1 cellular context compared by ENCODE assay signal in the genomic region with DNA sequence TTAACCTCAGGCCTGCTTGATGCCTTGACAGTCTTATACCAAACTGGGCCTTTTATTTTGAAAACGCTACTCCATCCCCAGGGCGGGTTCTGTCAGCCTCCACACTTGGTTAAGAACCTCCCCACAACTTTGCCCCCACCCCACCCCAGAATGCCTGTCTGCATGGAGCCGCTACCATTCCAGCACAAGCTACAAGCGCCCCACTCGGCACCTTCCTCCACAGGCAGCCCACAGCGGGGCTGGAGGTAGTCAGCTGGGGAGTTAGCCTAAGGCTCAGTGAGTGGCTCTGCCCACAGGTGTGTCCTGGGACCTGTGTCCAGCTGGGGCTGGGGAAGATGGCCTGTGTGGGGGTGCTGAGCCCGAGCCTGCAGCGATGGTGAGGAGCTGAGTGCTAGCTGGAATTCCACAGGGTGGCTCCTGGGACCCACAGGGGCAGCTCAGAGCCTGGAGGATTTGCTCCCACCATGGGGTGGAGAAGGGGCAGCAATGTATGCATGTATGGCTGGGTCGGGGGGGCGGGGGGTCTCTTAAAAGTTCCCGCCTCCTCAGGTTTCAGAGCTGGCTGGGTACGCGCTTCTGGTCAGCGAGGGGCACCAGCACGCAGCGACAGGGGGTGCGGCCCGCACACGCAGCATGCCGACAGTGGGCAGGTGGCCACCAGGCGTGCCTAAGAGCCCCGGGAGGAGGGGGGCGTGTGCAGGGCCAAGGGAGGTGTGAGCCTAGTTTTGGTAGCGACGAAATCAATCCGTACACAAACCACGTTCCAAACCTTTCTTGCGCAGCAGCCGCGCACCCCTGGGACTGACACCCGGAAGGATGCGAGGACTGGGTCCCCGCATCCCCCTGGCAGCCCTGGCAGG.
TF ChIP-seq lines count a peak whose summit lies in the region.

No MANE protein-coding gene starts in this region.

TF ChIP-seq in SK-N-SH, 30 proteins besides CTCF, POLR2A, EP300 and RAD21 (continued from another document):
- TF ChIP-seq, protein P1, sequence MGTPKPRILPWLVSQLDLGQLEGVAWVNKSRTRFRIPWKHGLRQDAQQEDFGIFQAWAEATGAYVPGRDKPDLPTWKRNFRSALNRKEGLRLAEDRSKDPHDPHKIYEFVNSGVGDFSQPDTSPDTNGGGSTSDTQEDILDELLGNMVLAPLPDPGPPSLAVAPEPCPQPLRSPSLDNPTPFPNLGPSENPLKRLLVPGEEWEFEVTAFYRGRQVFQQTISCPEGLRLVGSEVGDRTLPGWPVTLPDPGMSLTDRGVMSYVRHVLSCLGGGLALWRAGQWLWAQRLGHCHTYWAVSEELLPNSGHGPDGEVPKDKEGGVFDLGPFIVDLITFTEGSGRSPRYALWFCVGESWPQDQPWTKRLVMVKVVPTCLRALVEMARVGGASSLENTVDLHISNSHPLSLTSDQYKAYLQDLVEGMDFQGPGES (IDR thresholded peaks at IDR 0.05; ENCODE audit: low read depth, low read length) = no peak
- TF ChIP-seq SMC3 (IDR thresholded peaks at IDR 0.05; ENCODE audit: low read depth, low read length) = no peak
- TF ChIP-seq, protein P2, sequence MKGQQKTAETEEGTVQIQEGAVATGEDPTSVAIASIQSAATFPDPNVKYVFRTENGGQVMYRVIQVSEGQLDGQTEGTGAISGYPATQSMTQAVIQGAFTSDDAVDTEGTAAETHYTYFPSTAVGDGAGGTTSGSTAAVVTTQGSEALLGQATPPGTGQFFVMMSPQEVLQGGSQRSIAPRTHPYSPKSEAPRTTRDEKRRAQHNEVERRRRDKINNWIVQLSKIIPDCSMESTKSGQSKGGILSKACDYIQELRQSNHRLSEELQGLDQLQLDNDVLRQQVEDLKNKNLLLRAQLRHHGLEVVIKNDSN (IDR thresholded peaks at IDR 0.05; ENCODE audit: borderline replicate concordance, low read depth) = no peak
- no peak for TF ChIP-seq CHD2 (IDR thresholded peaks at IDR 0.05; ENCODE audit: low read length, partially characterized antibody)
- TF ChIP-seq, protein P3, sequence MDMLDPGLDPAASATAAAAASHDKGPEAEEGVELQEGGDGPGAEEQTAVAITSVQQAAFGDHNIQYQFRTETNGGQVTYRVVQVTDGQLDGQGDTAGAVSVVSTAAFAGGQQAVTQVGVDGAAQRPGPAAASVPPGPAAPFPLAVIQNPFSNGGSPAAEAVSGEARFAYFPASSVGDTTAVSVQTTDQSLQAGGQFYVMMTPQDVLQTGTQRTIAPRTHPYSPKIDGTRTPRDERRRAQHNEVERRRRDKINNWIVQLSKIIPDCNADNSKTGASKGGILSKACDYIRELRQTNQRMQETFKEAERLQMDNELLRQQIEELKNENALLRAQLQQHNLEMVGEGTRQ (IDR thresholded peaks at IDR 0.05; ENCODE audit: borderline replicate concordance, low read depth, low read length) = no peak
- no peak for TF ChIP-seq TCF12 (IDR thresholded peaks at IDR 0.05)
- TF ChIP-seq, protein P4, sequence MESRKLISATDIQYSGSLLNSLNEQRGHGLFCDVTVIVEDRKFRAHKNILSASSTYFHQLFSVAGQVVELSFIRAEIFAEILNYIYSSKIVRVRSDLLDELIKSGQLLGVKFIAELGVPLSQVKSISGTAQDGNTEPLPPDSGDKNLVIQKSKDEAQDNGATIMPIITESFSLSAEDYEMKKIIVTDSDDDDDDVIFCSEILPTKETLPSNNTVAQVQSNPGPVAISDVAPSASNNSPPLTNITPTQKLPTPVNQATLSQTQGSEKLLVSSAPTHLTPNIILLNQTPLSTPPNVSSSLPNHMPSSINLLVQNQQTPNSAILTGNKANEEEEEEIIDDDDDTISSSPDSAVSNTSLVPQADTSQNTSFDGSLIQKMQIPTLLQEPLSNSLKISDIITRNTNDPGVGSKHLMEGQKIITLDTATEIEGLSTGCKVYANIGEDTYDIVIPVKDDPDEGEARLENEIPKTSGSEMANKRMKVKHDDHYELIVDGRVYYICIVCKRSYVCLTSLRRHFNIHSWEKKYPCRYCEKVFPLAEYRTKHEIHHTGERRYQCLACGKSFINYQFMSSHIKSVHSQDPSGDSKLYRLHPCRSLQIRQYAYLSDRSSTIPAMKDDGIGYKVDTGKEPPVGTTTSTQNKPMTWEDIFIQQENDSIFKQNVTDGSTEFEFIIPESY (IDR thresholded peaks at IDR 0.05; ENCODE audit: borderline replicate concordance, low read depth) = no peak
